ENCODE assay signal across 21 cellular contexts in the genomic region with DNA sequence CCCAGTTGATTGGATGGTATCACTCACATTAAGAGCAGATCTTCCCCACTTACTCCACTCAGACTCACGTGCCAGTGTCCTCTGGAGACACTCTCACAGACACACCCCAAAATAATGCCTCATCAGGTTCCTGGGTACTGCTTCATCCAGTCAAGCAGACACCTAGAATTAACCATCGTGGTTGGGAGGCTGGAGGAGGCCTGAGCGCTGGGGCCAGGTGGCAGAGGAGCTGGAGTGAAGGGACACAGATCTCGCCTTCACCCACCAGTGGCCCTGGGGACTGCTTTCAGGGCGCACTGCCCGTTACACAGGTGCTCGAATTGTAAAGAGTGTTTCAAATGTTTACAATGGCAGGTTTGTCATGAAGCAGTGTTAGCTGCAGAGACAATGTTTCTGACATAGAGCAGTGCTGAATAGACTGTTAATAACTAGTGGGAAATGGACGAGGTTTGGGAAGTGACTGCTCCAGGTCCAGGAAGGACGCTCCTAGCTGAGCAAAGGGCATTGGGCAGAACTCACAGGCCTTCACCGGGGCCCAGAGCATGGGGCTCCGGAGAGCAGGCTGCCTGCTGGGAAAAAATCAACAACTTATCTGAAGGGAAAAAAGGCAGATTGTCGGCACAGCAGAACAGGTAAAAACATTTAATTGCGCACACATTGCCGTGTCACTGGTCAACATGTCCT.
"Had no signal": no experiment of that assay in that cellular context is flagged by ENCODE, and none has a peak within 500 bp of the region (broad histone marks: within the 10 kb centered on the region; RNA-seq: fewer than 3 reads in every experiment).

No MANE protein-coding gene starts in this region.

- H3K36me3 ChIP-seq: breast epithelium had no signal

- H3K9me3 ChIP-seq: ascending aorta, breast epithelium, esophagus muscularis mucosa, gastroesophageal sphincter, heart right ventricle, sigmoid colon had no signal

- H3K4me1 Mint-ChIP-seq: naive thymus-derived CD4-positive, alpha-beta T cell had no signal

- H3K27me3 Mint-ChIP-seq: activated T-cell treated with anti-CD3 and anti-CD28 coated beads, Interleukin-2, amount 50 U/mL, for 24 hours had no signal

- H3K4me3 Mint-ChIP-seq: activated T-cell treated with anti-CD3 and anti-CD28 coated beads, Interleukin-2, amount 50 U/mL, for 24 hours; naive thymus-derived CD4-positive, alpha-beta T cell had no signal

- H3K27ac ChIP-seq: ascending aorta, breast epithelium, coronary artery, esophagus muscularis mucosa, gastroesophageal sphincter, heart right ventricle, parathyroid adenoma, sigmoid colon, WERI-Rb-1 had no signal

- H3K4me3 ChIP-seq: ascending aorta, breast epithelium, coronary artery, esophagus muscularis mucosa, gastroesophageal sphincter, heart right ventricle, sigmoid colon had no signal

- H3K27me3 ChIP-seq: ascending aorta, breast epithelium, esophagus muscularis mucosa, gastroesophageal sphincter, heart right ventricle, sigmoid colon had no signal

- ATAC-seq: gastroesophageal sphincter; naive thymus-derived CD4-positive, alpha-beta T cell had no signal

- H2AFZ ChIP-seq: parathyroid adenoma had no signal

- H3K4me1 ChIP-seq: ascending aorta, breast epithelium, esophagus muscularis mucosa, gastroesophageal sphincter, parathyroid adenoma, sigmoid colon had no signal

- H3K27ac Mint-ChIP-seq: activated T-cell treated with anti-CD3 and anti-CD28 coated beads, Interleukin-2, amount 50 U/mL, for 24 hours; activated T-helper 2 cell treated with anti-CD3 and anti-CD28 coated beads, Interferon-gamma antibody, Interleukin-2, Interleukin-4, amounts not matched to agents 10 μg/mL and 5 μg/mL and 100 μg/mL, durations not matched to agents 14 hours and 24 hours and 36 hours had no signal

- H3K9ac ChIP-seq: parathyroid adenoma had no signal

- H3K9me3 Mint-ChIP-seq: activated T-cell treated with anti-CD3 and anti-CD28 coated beads, Interleukin-2, amount 50 U/mL, for 24 hours; activated T-helper 2 cell treated with anti-CD3 and anti-CD28 coated beads, Interferon-gamma antibody, Interleukin-2, Interleukin-4, amounts not matched to agents 10 μg/mL and 5 μg/mL and 100 μg/mL, durations not matched to agents 14 hours and 24 hours and 36 hours; naive thymus-derived CD4-positive, alpha-beta T cell had no signal

- H3K79me2 ChIP-seq: parathyroid adenoma had no signal

- DNase-seq: activated CD4-positive, alpha-beta T cell treated with anti-CD3 and anti-CD28 coated beads for 1 hour; activated CD4-positive, alpha-beta T cell treated with anti-CD3 and anti-CD28 coated beads, Interleukin-2, amount 50 U/mL, for 48 hours; activated naive CD4-positive, alpha-beta T cell treated with anti-CD3 and anti-CD28 coated beads, Interleukin-2, amount 50 U/mL, for 16 hours; activated T-cell treated with anti-CD3 and anti-CD28 coated beads, Interleukin-2, amount 50 U/mL, for 24 hours; heart right ventricle; kidney glomerular epithelial cell; mesenchymal stem cell; naive thymus-derived CD4-positive, alpha-beta T cell; sigmoid colon; stimulated activated CD8-positive, alpha-beta memory T cell treated with anti-CD3 and anti-CD28 coated beads, Interleukin-4, amount 100 ng/mL, for 48 hours; stimulated activated naive CD4-positive, alpha-beta T cell treated with Interleukin-2 at 50 U/mL for 16 hours; SW 1271; trophoblast cell; WERI-Rb-1 had no signal
